17 cellular contexts compared by ENCODE assay signal in the genomic region with DNA sequence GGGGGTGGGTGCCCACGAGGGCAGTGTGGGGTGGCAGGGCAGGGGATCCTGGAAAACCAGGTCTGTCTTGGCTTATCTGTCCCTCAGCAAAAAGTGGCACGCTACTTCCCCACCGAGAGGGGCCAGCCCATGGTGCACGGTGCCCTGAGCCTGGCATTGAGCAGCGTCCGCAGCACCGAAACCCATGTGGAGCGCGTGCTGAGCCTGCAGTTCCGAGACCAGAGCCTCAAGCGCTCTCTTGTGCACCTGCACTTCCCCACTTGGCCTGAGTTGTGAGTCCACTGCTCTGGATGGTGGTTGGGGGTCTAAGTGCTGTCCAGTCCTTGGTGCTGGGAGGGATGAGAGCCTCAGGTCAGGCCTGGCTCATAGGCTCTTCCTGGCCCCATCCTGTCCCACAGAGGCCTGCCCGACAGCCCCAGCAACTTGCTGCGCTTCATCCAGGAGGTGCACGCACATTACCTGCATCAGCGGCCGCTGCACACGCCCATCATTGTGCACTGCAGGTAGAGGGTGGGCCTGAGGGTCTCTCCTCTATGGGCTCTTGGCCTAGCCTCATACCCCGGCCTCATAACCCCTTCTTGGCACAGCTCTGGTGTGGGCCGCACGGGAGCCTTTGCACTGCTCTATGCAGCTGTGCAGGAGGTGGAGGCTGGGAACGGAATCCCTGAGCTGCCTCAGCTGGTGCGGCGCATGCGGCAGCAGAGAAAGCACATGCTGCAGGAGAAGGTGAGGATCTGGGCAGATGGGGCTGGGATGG.
"Had no signal": no experiment of that assay in that cellular context is flagged by ENCODE, and none has a peak within 500 bp of the region (broad histone marks: within the 10 kb centered on the region; RNA-seq: fewer than 3 reads in every experiment).

No MANE protein-coding gene starts in this region.

- H3K27ac Mint-ChIP-seq: activated B cell treated with CpG ODN at 0.5 μM for 24 hours; activated CD8-positive, alpha-beta T cell treated with anti-CD3 and anti-CD28 coated beads for 36 hours; T-helper 2 cell treated with Interferon-gamma antibody and Interleukin-4, amounts not matched to agents 5 μg/mL and 100 μg/mL, for 36 hours had no signal

- H3K4me3 Mint-ChIP-seq: activated B cell treated with CpG ODN at 0.5 μM for 24 hours; activated CD8-positive, alpha-beta T cell treated with anti-CD3 and anti-CD28 coated beads for 36 hours; naive thymus-derived CD4-positive, alpha-beta T cell; T-helper 2 cell treated with Interferon-gamma antibody and Interleukin-4, amounts not matched to agents 5 μg/mL and 100 μg/mL, for 36 hours had no signal

- H3K4me1 ChIP-seq: left lung, right atrium auricular region had no signal

- H3K27me3 Mint-ChIP-seq: activated B cell treated with CpG ODN at 0.5 μM for 24 hours; activated CD8-positive, alpha-beta T cell treated with anti-CD3 and anti-CD28 coated beads for 36 hours; naive thymus-derived CD4-positive, alpha-beta T cell had no signal

- ATAC-seq: activated CD8-positive, alpha-beta T cell treated with anti-CD3 and anti-CD28 coated beads for 36 hours; esophagus mucosa; left lung; mucosa of descending colon; naive thymus-derived CD4-positive, alpha-beta T cell had no signal

- H3K9me3 ChIP-seq: left lung, mucosa of descending colon, right atrium auricular region, stomach had no signal

- H3K4me3 ChIP-seq: left lung, mucosa of descending colon, right atrium auricular region, stomach had no signal

- H3K9me3 Mint-ChIP-seq: activated B cell treated with CpG ODN at 0.5 μM for 24 hours; activated CD8-positive, alpha-beta T cell treated with anti-CD3 and anti-CD28 coated beads for 36 hours; naive thymus-derived CD4-positive, alpha-beta T cell; T-helper 2 cell treated with Interferon-gamma antibody and Interleukin-4, amounts not matched to agents 5 μg/mL and 100 μg/mL, for 36 hours had no signal

- H3K27me3 ChIP-seq: left lung, right atrium auricular region, stomach had no signal

- DNase-seq: activated B cell treated with CpG ODN at 0.5 μM for 24 hours; activated CD4-positive, alpha-beta T cell treated with anti-CD3 and anti-CD28 coated beads for 48 hours; activated CD8-positive, alpha-beta T cell treated with anti-CD3 and anti-CD28 coated beads for 36 hours; activated T-cell treated with anti-CD3 and anti-CD28 coated beads, Interleukin-2, amount 50 U/mL, for 48 hours; islet precursor cell; left lung; mammary epithelial cell; mucosa of descending colon; naive thymus-derived CD4-positive, alpha-beta T cell; stomach; SW 1271 had no signal

- FAIRE-seq: astrocyte, bronchial epithelial cell, endometrium had no signal

- H3K27ac ChIP-seq: left lung, right atrium auricular region, stomach had no signal
